ENCODE assay signal across 8 cellular contexts in genomic region chr7:100220833-100221718, GRCh38. TPM values are rescaled to one million over a fixed set of nuclear protein-coding genes. Genes with fewer than 3 reads are reported as not detected.
DNase-seq lines count a peak whose midpoint lies in the region; ATAC-seq, FAIRE-seq and TF ChIP-seq lines count a peak whose summit lies in the region.

No MANE protein-coding gene starts in this region.

- peak; percentile 62 for ATAC-seq in HG02678 (IDR thresholded peaks at IDR 0.05; ENCODE audit: unreplicated experiment)
- ATAC-seq in activated CD4-positive, alpha-beta T cell treated with anti-CD3 and anti-CD28 coated beads for 36 hours: peak; percentile 57

- peak overlapping the region; percentile 96 for H3K4me3 Mint-ChIP-seq in activated CD4-positive, alpha-beta T cell treated with anti-CD3 and anti-CD28 coated beads for 36 hours
- peak overlapping the region in 1 of 2 donors; percentile 61 for H3K4me3 Mint-ChIP-seq in CD14-positive monocyte

- peaks cover 47% of the 10 kb centered on the region for H3K4me1 Mint-ChIP-seq in activated CD4-positive, alpha-beta T cell treated with anti-CD3 and anti-CD28 coated beads for 36 hours
- peaks cover 9% of the 10 kb centered on the region for H3K4me1 Mint-ChIP-seq in CD14-positive monocyte

- H3K9me3 ChIP-seq in kidney (ENCODE audit: control insufficient read depth in 1 of 2, low read length in 2 of 2) (no peaks in the 10 kb centered on the region), suprapubic skin (no peaks in the 10 kb centered on the region)

- TF ChIP-seq POLR2A in suprapubic skin (IDR thresholded peaks at IDR 0.05): no peak

- 76% methylated on average over 15 of the region's 18 CpGs for WGBS in suprapubic skin

- no peak for TF ChIP-seq EP300 in suprapubic skin (IDR thresholded peaks at IDR 0.05)

- CTCF ChIA-PET in activated CD4-positive, alpha-beta T cell treated with anti-CD3 and anti-CD28 coated beads for 36 hours (lab: Charles Lee): interaction anchor here (0.8 to 2.2 kb wide), 4 partner anchors 10 to 187 kb away, joined by 3 to 10 read pairs (median 4); no protein-coding TSS in a partner anchor

- H3K27ac ChIP-seq in kidney (ENCODE audit: low read depth in 2 of 2, low read length in 2 of 2) (peak overlapping the region in 1 of 2 donors; percentile 47), suprapubic skin (no peak overlapping the region)

- intact Hi-C loops in activated CD4-positive, alpha-beta T cell treated with anti-CD3 and anti-CD28 coated beads for 36 hours (cut with DNase I, micrococcal nuclease): loop anchor here (1.0 to 5.0 kb wide), 5 partner anchors 30 to 209 kb away; partner anchors contain the start of genes MEPCE (in 1 of the 2) and ZCWPW1 (in 1 of the 2)
- intact Hi-C loops in kidney (cut with DNase I): no loop called here
- intact Hi-C loops in CD14-positive monocyte (cut with micrococcal nuclease): no loop called here

- peak overlapping the region; percentile 90 for H3K27ac Mint-ChIP-seq in activated CD4-positive, alpha-beta T cell treated with anti-CD3 and anti-CD28 coated beads for 36 hours
- peak overlapping the region in 1 of 7 donors; percentile 79 for H3K27ac Mint-ChIP-seq in CD14-positive monocyte

- H3K36me3 Mint-ChIP-seq in activated CD4-positive, alpha-beta T cell treated with anti-CD3 and anti-CD28 coated beads for 36 hours (ENCODE audit: low read depth): peaks cover 53% of the 10 kb centered on the region
- H3K36me3 Mint-ChIP-seq in CD14-positive monocyte: peaks cover 3 to 4% of the 10 kb centered on the region in 2 donors

- H3K4me3 ChIP-seq in GM12875 (ENCODE audit: low read depth, low read length): peak overlapping the region; percentile 56
- H3K4me3 ChIP-seq in kidney (ENCODE audit: low read length in 2 of 2): no peak overlapping the region
- peak overlapping the region; percentile 14 for H3K4me3 ChIP-seq in suprapubic skin

- H3K4me1 ChIP-seq in kidney (ENCODE audit: control insufficient read depth in 1 of 2, insufficient read depth in 1 of 2, low read depth in 1 of 2, low read length in 2 of 2) (no peaks in the 10 kb centered on the region), suprapubic skin (no peaks in the 10 kb centered on the region)

- FAIRE-seq in kidney (lab: Jason Lieb, UNC): no peak

- H3K9me3 Mint-ChIP-seq in activated CD4-positive, alpha-beta T cell treated with anti-CD3 and anti-CD28 coated beads for 36 hours (ENCODE audit: low read depth): no peaks in the 10 kb centered on the region
- no peaks in the 10 kb centered on the region for H3K9me3 Mint-ChIP-seq in CD14-positive monocyte

- DNase-seq in activated CD4-positive, alpha-beta T cell treated with anti-CD3 and anti-CD28 coated beads for 36 hours: peak; percentile 81
- DNase-seq in kidney (peak; percentile 75), suprapubic skin (ENCODE audit: low spot score in 2 of 2) (no peak), CD14-positive monocyte (ENCODE audit: low spot score) (no peak), SW 1271 (lab: John Stamatoyannopoulos, UW) (no peak), amniotic stem cell (lab: John Stamatoyannopoulos, UW) (no peak)

- TF ChIP-seq CTCF in GM12875 (IDR thresholded peaks at IDR 0.05; ENCODE audit: borderline replicate concordance, insufficient read depth, low read depth, low read length): no peak
- no peak for TF ChIP-seq CTCF in kidney (IDR thresholded peaks at IDR 0.05; ENCODE audit: borderline replicate concordance, extremely low read depth, insufficient read depth)
- TF ChIP-seq CTCF in suprapubic skin (IDR thresholded peaks at IDR 0.05): no peak
- TF ChIP-seq CTCF in CD14-positive monocyte (IDR thresholded peaks at IDR 0.05): no peak

- no peaks in the 10 kb centered on the region for H3K27me3 ChIP-seq in suprapubic skin

- no peak overlapping the region for H3K9ac ChIP-seq in kidney (ENCODE audit: low read length in 2 of 2)

- H3K27me3 Mint-ChIP-seq in activated CD4-positive, alpha-beta T cell treated with anti-CD3 and anti-CD28 coated beads for 36 hours: no peaks in the 10 kb centered on the region
- H3K27me3 Mint-ChIP-seq in CD14-positive monocyte (ENCODE audit: low read depth in 3 of 3): no peaks in the 10 kb centered on the region

- POLR2A ChIA-PET in activated CD4-positive, alpha-beta T cell treated with anti-CD3 and anti-CD28 coated beads for 36 hours (lab: Charles Lee): interaction anchor here (0.5 to 1.1 kb wide), 3 partner anchors 54 to 124 kb away, joined by 3 to 5 read pairs (median 4); no protein-coding TSS in a partner anchor

- H3K36me3 ChIP-seq in kidney (ENCODE audit: control insufficient read depth in 1 of 2, insufficient read depth in 2 of 2, low read length in 2 of 2) (no peaks in the 10 kb centered on the region), suprapubic skin (peaks cover 26% of the 10 kb centered on the region)

RNA-seq across cellular contexts. Expression of gene PVRIG, which starts 1.3 kb away (rescaled TPM):
- 10 to 100 TPM; 26.9 to 27.7 TPM for total RNA-seq in activated CD4-positive, alpha-beta T cell treated with anti-CD3 and anti-CD28 coated beads for 36 hours
- total RNA-seq in kidney: 3.2 TPM
- not detected for polyA plus RNA-seq in kidney (ENCODE audit: insufficient read depth, low read depth, low replicate concordance)
- total RNA-seq in suprapubic skin: not detected
- under 1 TPM; 0.27 to 0.38 TPM for polyA plus RNA-seq in CD14-positive monocyte

RNA-seq across cellular contexts. Expression of gene STAG3, which starts 43.4 kb away (rescaled TPM):
- 10 to 100 TPM; 24.7 to 28.3 TPM for total RNA-seq in activated CD4-positive, alpha-beta T cell treated with anti-CD3 and anti-CD28 coated beads for 36 hours
- total RNA-seq in kidney (3.7 TPM), suprapubic skin (1 to 10 TPM in 2 of 4 donors, under 1 TPM in 1, not detected in 1; 0.68 to 2.0 (median 1.9) TPM)
- polyA plus RNA-seq in kidney (ENCODE audit: insufficient read depth, low read depth, low replicate concordance) (3.4 TPM), CD14-positive monocyte (under 1 TPM in 1 of 2 donors, not detected in 1; 0.39 TPM)

RNA-seq across cellular contexts. Expression of gene GPC2, which starts 43.9 kb away (rescaled TPM):
- 1 to 10 TPM; 5.3 to 6.1 TPM for total RNA-seq in activated CD4-positive, alpha-beta T cell treated with anti-CD3 and anti-CD28 coated beads for 36 hours
- total RNA-seq in kidney: 1.8 TPM
- polyA plus RNA-seq in kidney (ENCODE audit: insufficient read depth, low read depth, low replicate concordance): 0.73 TPM
- 10 to 100 TPM in 2 of 4 donors, 1 to 10 TPM in 2; 7.3 to 45.4 (median 14.8) TPM for total RNA-seq in suprapubic skin
- polyA plus RNA-seq in CD14-positive monocyte: not detected

RNA-seq across cellular contexts. Expression of gene GAL3ST4, which starts 52.7 kb away (rescaled TPM):
- total RNA-seq in activated CD4-positive, alpha-beta T cell treated with anti-CD3 and anti-CD28 coated beads for 36 hours: 1 to 10 TPM; 4.6 to 7.2 TPM
- total RNA-seq in kidney (3.2 TPM), suprapubic skin (10 to 100 TPM; 30.0 to 36.9 (median 33.0) TPM)
- polyA plus RNA-seq in kidney (ENCODE audit: insufficient read depth, low read depth, low replicate concordance) (1.2 TPM), CD14-positive monocyte (not detected)

Comparison
In these comparisons a context has a peak if more than half of its experiments do, and no peak if none do; other contexts are left out.
1. H3K4me3 ChIP-seq: peak in GM12875 (single experiment) and suprapubic skin (single experiment); none in kidney (0 of 2).
2. DNase-seq: peak in activated CD4-positive, alpha-beta T cell treated with anti-CD3 and anti-CD28 coated beads for 36 hours (single experiment) and kidney (single experiment); none in suprapubic skin (0 of 2), CD14-positive monocyte (single experiment), SW 1271 (0 of 2) and amniotic stem cell (single experiment).
3. intact Hi-C loops: an anchor here in activated CD4-positive, alpha-beta T cell treated with anti-CD3 and anti-CD28 coated beads for 36 hours (1.0 to 5.0 kb wide); none called in kidney and CD14-positive monocyte.